In the genomic region with DNA sequence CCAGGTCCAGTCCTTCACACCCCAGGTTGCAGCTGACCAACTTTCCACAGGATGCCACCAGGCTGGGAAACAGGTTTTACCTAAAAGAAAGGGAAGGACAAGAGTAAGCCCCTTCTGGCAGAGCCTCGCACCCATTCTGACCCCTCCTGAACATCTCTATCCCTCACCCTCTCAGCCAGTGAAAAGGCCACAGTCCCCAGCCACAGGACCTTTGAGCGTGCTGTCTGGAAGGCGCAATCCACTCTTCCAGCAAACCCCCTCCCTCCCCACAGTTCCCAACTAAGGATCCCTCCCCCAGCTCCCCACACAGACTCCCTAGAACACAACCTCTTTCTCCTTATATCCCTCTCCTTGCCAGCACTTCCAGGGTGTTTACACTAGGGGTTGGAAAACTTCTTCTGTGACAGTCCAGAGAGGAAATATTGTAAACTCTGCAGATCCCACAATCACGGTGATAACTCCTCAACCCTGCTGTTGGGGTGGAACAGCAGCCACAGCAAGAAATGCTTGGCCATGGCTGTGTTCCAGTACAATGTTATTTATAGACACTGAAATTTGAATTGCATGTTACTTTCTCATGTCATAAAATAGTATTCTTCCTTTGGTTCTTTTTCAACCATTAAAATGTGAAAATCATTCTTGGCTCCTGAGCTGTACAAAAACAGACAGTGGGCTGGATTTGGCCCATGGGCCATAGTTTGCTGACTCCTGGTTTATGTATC, we compare ENCODE assay signal across 14 cellular contexts. TPM values are rescaled to one million over a fixed set of nuclear protein-coding genes. Genes with fewer than 3 reads are reported as not detected.
DNase-seq lines count a peak whose midpoint lies in the region; ATAC-seq, FAIRE-seq and TF ChIP-seq lines count a peak whose summit lies in the region.
"Had no signal": no experiment of that assay in that cellular context is flagged by ENCODE, and none has a peak within 500 bp of the region (broad histone marks: within the 10 kb centered on the region; RNA-seq: fewer than 3 reads in every experiment).

No MANE protein-coding gene starts in this region.

- no peak overlapping the region for H3K9ac ChIP-seq in endodermal cell (ENCODE audit: extremely low read depth, low read length, poor library complexity, severe bottlenecking)

- no peaks in the 10 kb centered on the region for H3K27me3 Mint-ChIP-seq in endodermal cell (ENCODE audit: insufficient read depth)
- H3K27me3 Mint-ChIP-seq: type B pancreatic cell had no signal

- H3K27me3 ChIP-seq in MG63 (no peaks in the 10 kb centered on the region), endodermal cell (ENCODE audit: control insufficient read depth, insufficient read depth, low read length, poor library complexity, severe bottlenecking) (no peaks in the 10 kb centered on the region), tibial artery (no peaks in the 10 kb centered on the region)

- DNase-seq in MG63 (peak; percentile 62), endodermal cell (no peak), mucosa of descending colon (peak in 1 of 3 donors; percentile 31), tibial artery (peak in 1 of 2 donors; percentile 52), DMS79 (lab: John Stamatoyannopoulos, UW) (no peak), D721Med (ENCODE audit: insufficient read length, low spot score) (no peak)
- DNase-seq: activated CD4-positive, alpha-beta T cell treated with anti-CD3 and anti-CD28 coated beads, Interleukin-2, amount 50 U/mL, for 1 hour; activated naive CD4-positive, alpha-beta T cell; DND-41; effector memory CD8-positive, alpha-beta T cell; NCI-H1436 had no signal

- no peak for FAIRE-seq in D721Med (lab: Jason Lieb, UNC)
- FAIRE-seq: islet of Langerhans had no signal

- peak overlapping the region; percentile 82 for H3K27ac Mint-ChIP-seq in endodermal cell
- H3K27ac Mint-ChIP-seq: effector memory CD8-positive, alpha-beta T cell; type B pancreatic cell had no signal

- intact Hi-C loops in mucosa of descending colon (cut with DNase I, micrococcal nuclease) (no loop called here), tibial artery (cut with DNase I; ENCODE audit: low total_unique reads) (loop anchor here (10.0 kb wide), 1 partner anchor 95 kb away; no protein-coding TSS in a partner anchor)

- 94 to 96% methylated on average over 2 to 4 of the region's 4 CpGs for WGBS in endodermal cell (ENCODE audit: insufficient coverage in 1 of 2, insufficient read length in 1 of 2), 2 experiments

- peak; percentile 13 for ATAC-seq in mucosa of descending colon
- ATAC-seq in HG03280 (IDR thresholded peaks at IDR 0.05; ENCODE audit: unreplicated experiment), result no peak
- ATAC-seq: effector memory CD8-positive, alpha-beta T cell had no signal

- H3K36me3 ChIP-seq in MG63 (0 out of 2 replicates have a peak, but pooled peaks cover 2% of the 10 kb centered on the region), endodermal cell (ENCODE audit: control insufficient read depth, insufficient read depth, low read length) (peaks cover 58% of the 10 kb centered on the region), mucosa of descending colon (ENCODE audit: low read depth) (no peaks in the 10 kb centered on the region), tibial artery (no peaks in the 10 kb centered on the region)

- H3K4me1 ChIP-seq in endodermal cell (ENCODE audit: control insufficient read depth, insufficient read depth, low read length), result peaks cover 21% of the 10 kb centered on the region
- peaks cover 11% of the 10 kb centered on the region for H3K4me1 ChIP-seq in mucosa of descending colon (ENCODE audit: low read depth)
- peaks cover 0 to 42% (median 17%) of the 10 kb centered on the region in 4 donors for H3K4me1 ChIP-seq in tibial artery

- H3K9me3 Mint-ChIP-seq in endodermal cell, result no peaks in the 10 kb centered on the region
- H3K9me3 Mint-ChIP-seq: effector memory CD8-positive, alpha-beta T cell; type B pancreatic cell had no signal

- H3K27ac ChIP-seq in endodermal cell (ENCODE audit: low read depth, low read length) (no peak overlapping the region), tibial artery (peak overlapping the region; percentile 29 to 34)

- H3K4me1 Mint-ChIP-seq in endodermal cell, result peaks cover 34% of the 10 kb centered on the region

- TF ChIP-seq CTCF in endodermal cell (conservative IDR thresholded peaks at IDR 0.05), result no peak
- no peak for TF ChIP-seq CTCF in mucosa of descending colon (IDR thresholded peaks at IDR 0.05)
- no peak for TF ChIP-seq CTCF in tibial artery (IDR thresholded peaks at IDR 0.05)
- TF ChIP-seq CTCF in D721Med (IDR thresholded peaks at IDR 0.05; ENCODE audit: insufficient read depth, missing control alignments), result no peak

- H3K9me3 ChIP-seq in MG63 (no peaks in the 10 kb centered on the region), endodermal cell (ENCODE audit: control insufficient read depth, low read length) (no peaks in the 10 kb centered on the region), mucosa of descending colon (no peaks in the 10 kb centered on the region), tibial artery (no peaks in the 10 kb centered on the region)

- H3K4me3 Mint-ChIP-seq in endodermal cell, result no peak overlapping the region
- H3K4me3 Mint-ChIP-seq: effector memory CD8-positive, alpha-beta T cell; type B pancreatic cell had no signal

- H3K4me3 ChIP-seq in MG63 (no peak overlapping the region), endodermal cell (ENCODE audit: low read length) (no peak overlapping the region), mucosa of descending colon (no peak overlapping the region), tibial artery (no peak overlapping the region)

- H3K36me3 Mint-ChIP-seq in endodermal cell (ENCODE audit: low read depth), result peaks cover 60% of the 10 kb centered on the region

RNA-seq across cellular contexts. Expression of a gene that starts 36.0 kb away (rescaled TPM):
- 3.0 and 5.5 TPM in 2 replicates for total RNA-seq in MG63 (2014; rRNA removed; shearing (Covaris generic); ENCODE audit: low replicate concordance)
- total RNA-seq in endodermal cell (100 to 1,000 TPM in 1 of 2 donors, 10 to 100 TPM in 1; 66.0 to 105 TPM), mucosa of descending colon (10 to 100 TPM; 14.7 to 30.5 (median 28.5) TPM)
- polyA plus RNA-seq in endodermal cell (2013, experiment 1 of 2), result 22.2 TPM
- polyA plus RNA-seq in endodermal cell (2013, experiment 2 of 2), result 27.3 TPM
